In genomic region chrX:35682481-35682880, GRCh38 we compare ENCODE assay signal across 29 cellular contexts.
"Had no signal": no experiment of that assay in that cellular context is flagged by ENCODE, and none has a peak within 500 bp of the region (broad histone marks: within the 10 kb centered on the region; RNA-seq: fewer than 3 reads in every experiment).

No MANE protein-coding gene starts in this region.

- ATAC-seq: activated CD4-positive, CD25-positive, alpha-beta regulatory T cell treated with anti-CD3 and anti-CD28 coated beads, Interleukin-2, amount 50 U/mL, for 24 hours; heart right ventricle; left lung; lower lobe of right lung; mucosa of descending colon; right lobe of liver; stimulated activated effector memory CD8-positive, alpha-beta T cell treated with anti-CD3 and anti-CD28 coated beads, Interleukin-12 subunit alpha, Interleukin-12 subunit beta, amount 100 ng/mL, for 72 hours; T-helper 17 cell had no signal

- H3K36me3 ChIP-seq: cardiac muscle cell, heart right ventricle, left lung, lower lobe of right lung, right lobe of liver, thoracic aorta, vagina, WERI-Rb-1 had no signal

- H3K4me1 Mint-ChIP-seq: activated naive CD4-positive, alpha-beta T cell treated with anti-CD3 and anti-CD28 coated beads, Interleukin-2, amount 10 ng/mL, durations not matched to agents 7 days and 5 days; nephron; stimulated activated effector memory CD8-positive, alpha-beta T cell treated with anti-CD3 and anti-CD28 coated beads, Interleukin-12 subunit alpha, Interleukin-12 subunit beta, amount 100 ng/mL, for 72 hours; T-helper 17 cell had no signal

- DNase-seq: activated CD4-positive, alpha-beta memory T cell treated with anti-CD3 and anti-CD28 coated beads for 36 hours; activated CD4-positive, alpha-beta T cell treated with anti-CD3 and anti-CD28 coated beads for 48 hours; activated CD8-positive, alpha-beta memory T cell treated with anti-CD3 and anti-CD28 coated beads, Interleukin-2, amount 50 U/mL, for 4 hours; activated gamma-delta T cell; activated naive CD4-positive, alpha-beta T cell treated with anti-CD3 and anti-CD28 coated beads, Interleukin-2, amount 10 ng/mL, durations not matched to agents 7 days and 5 days; activated T-cell treated with anti-CD3 and anti-CD28 coated beads, Interleukin-2, amount 50 U/mL, for 24 hours; dorsolateral prefrontal cortex; effector memory CD4-positive, alpha-beta T cell; heart right ventricle; kidney glomerular epithelial cell; left lung; lower lobe of right lung; mucosa of descending colon; right lobe of liver; stimulated activated CD4-positive, alpha-beta T cell treated with anti-CD3 and anti-CD28 coated beads, Interleukin-12 subunit alpha, Interleukin-12 subunit beta, amount 100 ng/mL, for 4 hours; stimulated activated CD4-positive, alpha-beta T cell treated with anti-CD3 and anti-CD28 coated beads, Interleukin-4, amount 100 ng/mL, for 1 hour; T-helper 17 cell; T1000; WERI-Rb-1 had no signal

- H3K9me3 Mint-ChIP-seq: activated CD4-positive, alpha-beta memory T cell treated with anti-CD3 and anti-CD28 coated beads for 36 hours; activated T-cell treated with anti-CD3 and anti-CD28 coated beads, Interleukin-2, amount 50 U/mL, for 24 hours; stimulated activated naive CD8-positive, alpha-beta T cell treated with anti-CD3 and anti-CD28 coated beads, Interleukin-15, Interleukin-2, amounts not matched to agents 100 ng/mL and 50 ng/mL, for 24 hours had no signal

- H3K4me3 ChIP-seq: cardiac muscle cell, coronary artery, dorsolateral prefrontal cortex, heart right ventricle, left lung, lower lobe of right lung, mucosa of descending colon, right lobe of liver, skin epidermis, thoracic aorta, vagina had no signal

- H3K27ac Mint-ChIP-seq: activated CD4-positive, alpha-beta memory T cell treated with anti-CD3 and anti-CD28 coated beads for 36 hours; activated naive CD4-positive, alpha-beta T cell treated with anti-CD3 and anti-CD28 coated beads, Interleukin-2, amount 10 ng/mL, durations not matched to agents 7 days and 5 days; activated T-cell treated with anti-CD3 and anti-CD28 coated beads, Interleukin-2, amount 50 U/mL, for 24 hours; nephron; stimulated activated effector memory CD8-positive, alpha-beta T cell treated with anti-CD3 and anti-CD28 coated beads, Interleukin-12 subunit alpha, Interleukin-12 subunit beta, amount 100 ng/mL, for 72 hours; stimulated activated naive CD8-positive, alpha-beta T cell treated with anti-CD3 and anti-CD28 coated beads, Interleukin-15, Interleukin-2, amounts not matched to agents 100 ng/mL and 50 ng/mL, for 24 hours; T-helper 17 cell; type B pancreatic cell had no signal

- H3K36me3 Mint-ChIP-seq: activated CD4-positive, alpha-beta memory T cell treated with anti-CD3 and anti-CD28 coated beads for 36 hours; activated naive CD4-positive, alpha-beta T cell treated with anti-CD3 and anti-CD28 coated beads, Interleukin-2, amount 10 ng/mL, durations not matched to agents 7 days and 5 days; stimulated activated effector memory CD8-positive, alpha-beta T cell treated with anti-CD3 and anti-CD28 coated beads, Interleukin-12 subunit alpha, Interleukin-12 subunit beta, amount 100 ng/mL, for 72 hours; type B pancreatic cell had no signal

- H3K4me3 Mint-ChIP-seq: activated CD4-positive, alpha-beta memory T cell treated with anti-CD3 and anti-CD28 coated beads for 36 hours; activated naive CD4-positive, alpha-beta T cell treated with anti-CD3 and anti-CD28 coated beads, Interleukin-2, amount 10 ng/mL, durations not matched to agents 7 days and 5 days; activated T-cell treated with anti-CD3 and anti-CD28 coated beads, Interleukin-2, amount 50 U/mL, for 24 hours; nephron; stimulated activated effector memory CD8-positive, alpha-beta T cell treated with anti-CD3 and anti-CD28 coated beads, Interleukin-12 subunit alpha, Interleukin-12 subunit beta, amount 100 ng/mL, for 72 hours; stimulated activated naive CD8-positive, alpha-beta T cell treated with anti-CD3 and anti-CD28 coated beads, Interleukin-15, Interleukin-2, amounts not matched to agents 100 ng/mL and 50 ng/mL, for 24 hours; T-helper 17 cell; type B pancreatic cell had no signal

- H3K9me3 ChIP-seq: heart right ventricle, left lung, lower lobe of right lung, mucosa of descending colon, right lobe of liver, thoracic aorta, vagina had no signal

- H3K4me1 ChIP-seq: heart right ventricle, left lung, lower lobe of right lung, right lobe of liver, vagina had no signal

- H3K27me3 ChIP-seq: cardiac muscle cell, heart right ventricle, left lung, right lobe of liver, vagina had no signal

- H3K27ac ChIP-seq: cardiac muscle cell, coronary artery, dorsolateral prefrontal cortex, heart right ventricle, left lung, lower lobe of right lung, right lobe of liver, skin epidermis, thoracic aorta, vagina, WERI-Rb-1 had no signal

- H3K27me3 Mint-ChIP-seq: activated CD4-positive, alpha-beta memory T cell treated with anti-CD3 and anti-CD28 coated beads for 36 hours; activated naive CD4-positive, alpha-beta T cell treated with anti-CD3 and anti-CD28 coated beads, Interleukin-2, amount 10 ng/mL, durations not matched to agents 7 days and 5 days; stimulated activated naive CD8-positive, alpha-beta T cell treated with anti-CD3 and anti-CD28 coated beads, Interleukin-15, Interleukin-2, amounts not matched to agents 100 ng/mL and 50 ng/mL, for 24 hours; T-helper 17 cell; type B pancreatic cell had no signal
